ENCODE assay signal across 20 cellular contexts in genomic region chr12:96167492-96167891, GRCh38. TPM values are rescaled to one million over a fixed set of nuclear protein-coding genes. Genes with fewer than 3 reads are reported as not detected.
DNase-seq lines count a peak whose midpoint lies in the region; ATAC-seq and TF ChIP-seq lines count a peak whose summit lies in the region.
"Had no signal": no experiment of that assay in that cellular context is flagged by ENCODE, and none has a peak within 500 bp of the region (broad histone marks: within the 10 kb centered on the region; RNA-seq: fewer than 3 reads in every experiment).

No MANE protein-coding gene starts in this region.

- H3K27me3 Mint-ChIP-seq in activated CD4-positive, alpha-beta memory T cell treated with anti-CD3 and anti-CD28 coated beads for 36 hours, result no peaks in the 10 kb centered on the region
- H3K27me3 Mint-ChIP-seq: B cell had no signal

- H3K27ac ChIP-seq in left ventricle myocardium inferior (replicated peaks), result peak overlapping the region; percentile 90
- H3K27ac ChIP-seq in neuronal stem cell (replicated peaks; ENCODE audit: low read length), result no peak overlapping the region
- H3K27ac ChIP-seq in upper lobe of left lung, result peak overlapping the region; percentile 4 to 67 (median 38)
- H3K27ac ChIP-seq in effector memory CD4-positive, alpha-beta T cell (ENCODE audit: insufficient read depth, low read length, poor library complexity, severe bottlenecking), result no peak overlapping the region
- H3K27ac ChIP-seq: BLaER1 treated with 17β-estradiol and CSF1 and Interleukin-3, amounts not matched to agents 10 nM and 100 nM had no signal

- H3K9ac ChIP-seq in neuronal stem cell (ENCODE audit: low read depth, low read length, poor library complexity), result no peak overlapping the region
- H3K9ac ChIP-seq: BLaER1 treated with 17β-estradiol and CSF1 and Interleukin-3, amounts not matched to agents 10 nM and 100 nM had no signal

- no peak overlapping the region for H2AK5ac ChIP-seq in neuronal stem cell (ENCODE audit: low read depth, low read length)

- peak overlapping the region; percentile 73 for H4K91ac ChIP-seq in neuronal stem cell (ENCODE audit: low read depth, low read length, poor library complexity)

- WGBS in neuronal stem cell (ENCODE audit: extremely low coverage in 2 of 2, insufficient read length in 2 of 2, insufficient replicate concordance in 1 of 2), 2 donors, result no CpG with 5 or more reads among the region's 1 CpG
- 93 to 96% methylated on average over 1 of the region's 1 CpG for WGBS in upper lobe of left lung, 2 donors

- DNase-seq in left ventricle myocardium inferior (no peak), Right ventricle myocardium inferior (ENCODE audit: missing footprints) (no peak), choroid plexus epithelial cell (ENCODE audit: low read depth) (peak; percentile 7), neuronal stem cell (ENCODE audit: low spot score) (no peak), upper lobe of left lung (no peak), posterior vena cava (ENCODE audit: low spot score) (no peak)
- DNase-seq in effector memory CD4-positive, alpha-beta T cell, result no peak
- no peak for DNase-seq in activated CD4-positive, alpha-beta memory T cell treated with anti-CD3 and anti-CD28 coated beads for 36 hours
- DNase-seq: Calu3; CD8-positive, alpha-beta T cell; DMS53; DND-41; EL; GOT3; H7 had no signal

- no peak for ATAC-seq in Right ventricle myocardium inferior
- no peak for ATAC-seq in upper lobe of left lung (ENCODE audit: low FRiP score in 2 of 2)
- ATAC-seq: CD8-positive, alpha-beta T cell; GM12878; HCT116; HepG2 had no signal

- H3K4ac ChIP-seq in neuronal stem cell (ENCODE audit: low read length), result no peak overlapping the region

- no peaks in the 10 kb centered on the region for H3K4me1 Mint-ChIP-seq in activated CD4-positive, alpha-beta memory T cell treated with anti-CD3 and anti-CD28 coated beads for 36 hours (ENCODE audit: low read depth)

- H3K4me1 ChIP-seq in left ventricle myocardium inferior, result peaks cover 50% of the 10 kb centered on the region
- H3K4me1 ChIP-seq in neuronal stem cell (ENCODE audit: control insufficient read depth in 2 of 2, insufficient read depth in 1 of 2, low read depth in 1 of 2, low read length in 2 of 2), result peaks cover 0 to 9% of the 10 kb centered on the region in 2 donors
- H3K4me1 ChIP-seq in upper lobe of left lung, result peaks cover 0 to 24% (median 18%) of the 10 kb centered on the region in 4 donors
- no peaks in the 10 kb centered on the region for H3K4me1 ChIP-seq in effector memory CD4-positive, alpha-beta T cell (ENCODE audit: control insufficient read depth, insufficient read depth, low read length, poor library complexity, severe bottlenecking)

- no peak for TF ChIP-seq POLR2A in upper lobe of left lung (IDR thresholded peaks at IDR 0.05)

- H3K27ac Mint-ChIP-seq in activated CD4-positive, alpha-beta memory T cell treated with anti-CD3 and anti-CD28 coated beads for 36 hours, result no peak overlapping the region
- H3K27ac Mint-ChIP-seq: B cell; CD8-positive, alpha-beta T cell had no signal

- H2AFZ ChIP-seq in neuronal stem cell (ENCODE audit: low read length), result no peak overlapping the region

- POLR2A ChIA-PET in activated CD4-positive, alpha-beta memory T cell treated with anti-CD3 and anti-CD28 coated beads for 36 hours (lab: Charles Lee), result interaction anchor here (0.7 kb wide), 1 partner anchor 28 kb away, joined by 4 read pairs; no protein-coding TSS in a partner anchor

- H3K27me3 ChIP-seq in left ventricle myocardium inferior (ENCODE audit: low read depth), result no peaks in the 10 kb centered on the region
- H3K27me3 ChIP-seq in neuronal stem cell (ENCODE audit: control insufficient read depth in 3 of 3, insufficient read depth in 3 of 3, low read depth in 1 of 3, low read length in 3 of 3), result peaks cover 0 to 3% (median 0%) of the 10 kb centered on the region in 3 experiments
- no peaks in the 10 kb centered on the region for H3K27me3 ChIP-seq in upper lobe of left lung
- no peaks in the 10 kb centered on the region for H3K27me3 ChIP-seq in effector memory CD4-positive, alpha-beta T cell (replicated peaks; ENCODE audit: control insufficient read depth, insufficient read depth, low read length, poor library complexity, severe bottlenecking)
- H3K27me3 ChIP-seq: BLaER1 treated with 17β-estradiol and CSF1 and Interleukin-3, amounts not matched to agents 10 nM and 100 nM had no signal

- no peak overlapping the region for H3K23ac ChIP-seq in neuronal stem cell (ENCODE audit: low read depth, low read length, poor library complexity)

- H2BK120ac ChIP-seq in neuronal stem cell (ENCODE audit: low read depth, low read length), result no peak overlapping the region

- no peaks in the 10 kb centered on the region for H3K36me3 Mint-ChIP-seq in activated CD4-positive, alpha-beta memory T cell treated with anti-CD3 and anti-CD28 coated beads for 36 hours
- H3K36me3 Mint-ChIP-seq: CD8-positive, alpha-beta T cell had no signal

- no peak for TF ChIP-seq CTCF in left ventricle myocardium inferior (IDR thresholded peaks at IDR 0.05; ENCODE audit: borderline replicate concordance)
- no peak for TF ChIP-seq CTCF in choroid plexus epithelial cell (conservative IDR thresholded peaks at IDR 0.05; ENCODE audit: low read depth, low read length)
- TF ChIP-seq CTCF in upper lobe of left lung (IDR thresholded peaks at IDR 0.05), result no peak

- TF ChIP-seq EP300 in upper lobe of left lung (IDR thresholded peaks at IDR 0.05), result no peak

- H3K14ac ChIP-seq in neuronal stem cell (ENCODE audit: low read length), result no peak overlapping the region

- no peaks in the 10 kb centered on the region for H3K79me1 ChIP-seq in neuronal stem cell (ENCODE audit: low read depth, low read length)

- no peak overlapping the region for H3K4me2 ChIP-seq in neuronal stem cell (ENCODE audit: insufficient read depth, low read length, poor library complexity, severe bottlenecking)
- H3K4me2 ChIP-seq: BLaER1 treated with 17β-estradiol and CSF1 and Interleukin-3, amounts not matched to agents 10 nM and 100 nM had no signal

- no peak overlapping the region for H2BK12ac ChIP-seq in neuronal stem cell (ENCODE audit: low read length)

- H2BK15ac ChIP-seq in neuronal stem cell (ENCODE audit: low read length), result no peak overlapping the region

- no peak overlapping the region for H2BK5ac ChIP-seq in neuronal stem cell (ENCODE audit: low read length)

- H3K9me3 Mint-ChIP-seq in activated CD4-positive, alpha-beta memory T cell treated with anti-CD3 and anti-CD28 coated beads for 36 hours, result no peaks in the 10 kb centered on the region
- H3K9me3 Mint-ChIP-seq: CD8-positive, alpha-beta T cell had no signal

- no peak overlapping the region for H3K4me3 ChIP-seq in left ventricle myocardium inferior
- H3K4me3 ChIP-seq in choroid plexus epithelial cell (ENCODE audit: low read depth, low read length), result no peak overlapping the region
- no peak overlapping the region for H3K4me3 ChIP-seq in neuronal stem cell (ENCODE audit: low read length in 2 of 2)
- no peak overlapping the region for H3K4me3 ChIP-seq in upper lobe of left lung
- no peak overlapping the region for H3K4me3 ChIP-seq in effector memory CD4-positive, alpha-beta T cell (ENCODE audit: insufficient read depth, low read depth, low read length, poor library complexity, severe bottlenecking)
- H3K4me3 ChIP-seq: BLaER1 treated with 17β-estradiol and CSF1 and Interleukin-3, amounts not matched to agents 10 nM and 100 nM; GM12878 had no signal

- H3K4me3 Mint-ChIP-seq in activated CD4-positive, alpha-beta memory T cell treated with anti-CD3 and anti-CD28 coated beads for 36 hours, result no peak overlapping the region
- H3K4me3 Mint-ChIP-seq: B cell; CD8-positive, alpha-beta T cell had no signal

- H3K36me3 ChIP-seq in left ventricle myocardium inferior (no peaks in the 10 kb centered on the region), neuronal stem cell (replicated peaks in 1 of 2; ENCODE audit: control insufficient read depth in 2 of 2, insufficient read depth in 2 of 2, low read length in 2 of 2) (no peaks in the 10 kb centered on the region), upper lobe of left lung (no peaks in the 10 kb centered on the region)
- no peaks in the 10 kb centered on the region for H3K36me3 ChIP-seq in effector memory CD4-positive, alpha-beta T cell (ENCODE audit: control insufficient read depth, insufficient read depth, low read length)
- H3K36me3 ChIP-seq: BLaER1 treated with 17β-estradiol and CSF1 and Interleukin-3, amounts not matched to agents 10 nM and 100 nM had no signal

- no peak overlapping the region for H4K8ac ChIP-seq in neuronal stem cell (ENCODE audit: low read depth, low read length)

- CTCF ChIA-PET in activated CD4-positive, alpha-beta memory T cell treated with anti-CD3 and anti-CD28 coated beads for 36 hours (lab: Charles Lee), result interaction anchor here (1.7 kb wide), 1 partner anchor 48 kb away, joined by 6 read pairs; no protein-coding TSS in a partner anchor

- H3K9me3 ChIP-seq in left ventricle myocardium inferior (replicated peaks) (no peaks in the 10 kb centered on the region), neuronal stem cell (replicated peaks in 1 of 2; ENCODE audit: control insufficient read depth in 2 of 2, insufficient read depth in 1 of 2, low read depth in 1 of 2, low read length in 2 of 2) (no peaks in the 10 kb centered on the region), upper lobe of left lung (no peaks in the 10 kb centered on the region)
- no peaks in the 10 kb centered on the region for H3K9me3 ChIP-seq in effector memory CD4-positive, alpha-beta T cell (ENCODE audit: control insufficient read depth, low read length)

- peak overlapping the region; percentile 54 for H3K18ac ChIP-seq in neuronal stem cell (ENCODE audit: low read length)

- intact Hi-C loops in left ventricle myocardium inferior (cut with micrococcal nuclease), result no loop called here
- intact Hi-C loops in Right ventricle myocardium inferior (cut with DNase I), result loop anchor here (2.0 kb wide), 1 partner anchor 25 kb away; no protein-coding TSS in a partner anchor
- intact Hi-C loops in activated CD4-positive, alpha-beta memory T cell treated with anti-CD3 and anti-CD28 coated beads for 36 hours (cut with micrococcal nuclease), result no loop called here
- intact Hi-C loops in posterior vena cava (cut with DNase I), result no loop called here

RNA-seq across cellular contexts. Expression of gene ELK3, which starts 26.7 kb away (rescaled TPM):
- total RNA-seq in left ventricle myocardium inferior (17.1 TPM), Right ventricle myocardium inferior (20.8 TPM), upper lobe of left lung (10 to 100 TPM in 5 of 6 donors, 1 to 10 TPM in 1; 7.3 to 38.4 (median 22.1) TPM), posterior vena cava (10 to 100 TPM; 60.6 to 77.3 TPM)
- 6.3 TPM for polyA plus RNA-seq in neuronal stem cell (2013, experiment 1 of 2)
- 6.6 TPM for polyA plus RNA-seq in neuronal stem cell (2013, experiment 2 of 2)
- 10 to 100 TPM; 23.9 to 24.1 TPM for total RNA-seq in activated CD4-positive, alpha-beta memory T cell treated with anti-CD3 and anti-CD28 coated beads for 36 hours

Comparison
In these comparisons a context has a peak if more than half of its experiments do, and no peak if none do; other contexts are left out.
1. H3K27ac ChIP-seq: peak in left ventricle myocardium inferior (single experiment) and upper lobe of left lung (4 of 4); none in neuronal stem cell (single experiment) and effector memory CD4-positive, alpha-beta T cell (single experiment).